ENCODE assay signal across 8 cellular contexts in genomic region chr11:71787014-71787823, GRCh38. TPM values are rescaled to one million over a fixed set of nuclear protein-coding genes. Genes with fewer than 3 reads are reported as not detected.
DNase-seq lines count a peak whose midpoint lies in the region; ATAC-seq and TF ChIP-seq lines count a peak whose summit lies in the region.

No MANE protein-coding gene starts in this region.

- 2 to 3% methylated on average over 19 to 31 of the region's 67 CpGs for WGBS in testis, 2 donors

- H3K4me3 ChIP-seq in testis = peak overlapping the region; percentile 45 to 62

- ATAC-seq in omental fat pad (ENCODE audit: low FRiP score) = peak; percentile 100

- H3K27ac ChIP-seq in testis = no peak overlapping the region

- H3K4me1 ChIP-seq in testis = no peaks in the 10 kb centered on the region

- POLR2A ChIA-PET in HEK293T (lab: Yijun Ruan, JAX) = no interaction called here

- no peak for TF ChIP-seq POLR2A in testis (IDR thresholded peaks at IDR 0.05)

- H3K27me3 ChIP-seq in testis = no peaks in the 10 kb centered on the region

- H3K36me3 ChIP-seq in testis (ENCODE audit: low read depth, missing control alignments) = no peaks in the 10 kb centered on the region

- no peaks in the 10 kb centered on the region for H3K9me3 ChIP-seq in testis

- intact Hi-C loops in testis (cut with DNase I; ENCODE audit: low total_unique reads) = no loop called here

- TF ChIP-seq CTCF in omental fat pad (IDR thresholded peaks at IDR 0.05) = no peak
- no peak for TF ChIP-seq CTCF in testis (IDR thresholded peaks at IDR 0.05)

- CTCF ChIA-PET in HEK293T (lab: Yijun Ruan, JAX) = no interaction called here

- DNase-seq in GM04503 (ENCODE audit: low read depth) (peak; percentile 92), HEK293T (ENCODE audit: extremely low spot score) (peak; percentile 75), MV-4-11 (lab: John Stamatoyannopoulos, UW) (peak; percentile 96), SK-N-DZ (ENCODE audit: low spot score) (peak; percentile 99), glomerular visceral epithelial cell (ENCODE audit: extremely low spot score) (peak; percentile 99), omental fat pad (ENCODE audit: low spot score) (peak; percentile 94), testis (peak; percentile 100)
- peak; percentile 99 for DNase-seq in activated naive CD4-positive, alpha-beta T cell treated with anti-CD3 and anti-CD28 coated beads, Interleukin-2, amount 50 U/mL, for 16 hours

TF ChIP-seq in HEK293T, 16 proteins besides CTCF, POLR2A, EP300 and RAD21:
- TF ChIP-seq ARNT (IDR thresholded peaks at IDR 0.05) (no peak), CTBP1 (IDR thresholded peaks at IDR 0.05; ENCODE audit: borderline replicate concordance) (no peak), FOXK2 (IDR thresholded peaks at IDR 0.05) (no peak), HDGF (IDR thresholded peaks at IDR 0.05; ENCODE audit: borderline replicate concordance) (no peak), NFRKB (IDR thresholded peaks at IDR 0.05) (no peak), SUZ12 (IDR thresholded peaks at IDR 0.05) (no peak), ZNF384 (IDR thresholded peaks at IDR 0.05) (no peak), SP1 (IDR thresholded peaks at IDR 0.05) (no peak), PKNOX1 (IDR thresholded peaks at IDR 0.05) (no peak)
TF ChIP-seq in HEK293T: peak in this region for 0.

RNA-seq across cellular contexts. Expression of gene DEFB108B, which starts 45.8 kb away (rescaled TPM):
- not detected in 2 replicates for polyA plus RNA-seq in SK-N-DZ (2014; cell fraction: cytosol; rRNA removed)
- polyA plus RNA-seq in SK-N-DZ (2014; cell fraction: nucleus; rRNA removed) = not detected in 2 replicates
- not detected for total RNA-seq in omental fat pad
- not detected for total RNA-seq in testis
- not detected for polyA plus RNA-seq in testis (ENCODE audit: insufficient read depth, low read depth, low replicate concordance)
